In the genomic region with DNA sequence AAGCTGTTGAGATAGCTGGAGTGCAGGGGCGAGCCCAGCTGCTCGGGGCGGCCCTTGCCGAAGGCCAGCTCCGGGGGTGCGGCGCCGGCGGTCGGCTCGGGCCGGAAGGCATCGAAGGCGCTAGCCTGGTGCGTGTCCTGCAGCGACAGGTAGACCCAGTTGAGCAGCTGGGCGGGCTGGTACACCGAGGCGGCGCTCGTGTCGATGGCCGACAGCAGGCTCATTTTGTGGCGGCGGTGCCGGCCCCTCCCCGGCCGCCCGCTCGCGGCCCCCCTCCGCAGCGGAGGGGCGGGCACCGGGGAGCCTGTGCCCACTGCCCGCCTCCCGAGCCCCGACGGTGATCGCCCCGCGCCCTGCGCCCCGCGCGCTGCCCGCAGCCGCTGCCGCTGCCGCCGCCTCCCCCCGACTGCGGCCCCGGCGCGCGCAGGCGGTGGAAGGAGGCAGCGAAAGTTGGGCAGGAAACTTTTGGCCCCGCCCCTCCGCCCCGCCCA, we compare ENCODE assay signal across 1 cellular context.
TF ChIP-seq lines count a peak whose summit lies in the region.

Gene ZCCHC24, minus strand, starts transcription at position 408 of the 491 bp plus-strand sequence. Its CDS starts 184 bp downstream, at position 224.

TF ChIP-seq in K562, 482 proteins besides CTCF, POLR2A, EP300 and RAD21 (continued from another document and continues in another):
- TF ChIP-seq, protein P1, sequence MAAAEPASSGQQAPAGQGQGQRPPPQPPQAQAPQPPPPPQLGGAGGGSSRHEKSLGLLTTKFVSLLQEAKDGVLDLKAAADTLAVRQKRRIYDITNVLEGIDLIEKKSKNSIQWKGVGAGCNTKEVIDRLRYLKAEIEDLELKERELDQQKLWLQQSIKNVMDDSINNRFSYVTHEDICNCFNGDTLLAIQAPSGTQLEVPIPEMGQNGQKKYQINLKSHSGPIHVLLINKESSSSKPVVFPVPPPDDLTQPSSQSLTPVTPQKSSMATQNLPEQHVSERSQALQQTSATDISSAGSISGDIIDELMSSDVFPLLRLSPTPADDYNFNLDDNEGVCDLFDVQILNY (CRISPR knock-in tag; IDR thresholded peaks at IDR 0.05): no peak
- TF ChIP-seq SIRT6 (IDR thresholded peaks at IDR 0.05; ENCODE audit: low read depth, low read length) (no peak), FOXA3 (CRISPR knock-in tag; conservative IDR thresholded peaks at IDR 0.05 in 1 of 2, IDR thresholded peaks at IDR 0.05 in 1 of 2) (no peak), ZNF75A (CRISPR knock-in tag; IDR thresholded peaks at IDR 0.05) (no peak), YY1 (IDR thresholded peaks at IDR 0.05; ENCODE audit: borderline replicate concordance in 1 of 3, control insufficient read depth in 1 of 3, extremely low read depth in 1 of 3, insufficient read depth in 3 of 3, insufficient read length in 1 of 3, insufficient replicate concordance in 2 of 3, low read depth in 1 of 3, low read length in 2 of 3) (peak in 2 of 3 experiments; percentile 31 to 80), ETS1 (conservative IDR thresholded peaks at IDR 0.05; ENCODE audit: control insufficient read depth, low read depth, low read length) (peak; percentile 17; the same call in 1 of the 2 replicates), POLR2G (IDR thresholded peaks at IDR 0.05; ENCODE audit: low read depth, low read length) (peak; percentile 89), HDAC1 (IDR thresholded peaks at IDR 0.05) (no peak), ZNF561 (CRISPR knock-in tag; conservative IDR thresholded peaks at IDR 0.05) (no peak), NEUROD1 (IDR thresholded peaks at IDR 0.05; ENCODE audit: borderline replicate concordance, low read depth, low read length, partially characterized antibody) (no peak), ZNF146 (CRISPR knock-in tag; IDR thresholded peaks at IDR 0.05; ENCODE audit: unreplicated experiment) (no peak), ILK (tag; IDR thresholded peaks at IDR 0.05; ENCODE audit: borderline replicate concordance, low read depth) (no peak), MYBL2 (IDR thresholded peaks at IDR 0.05; ENCODE audit: low read depth) (no peak), MYBL2 (CRISPR knock-in tag; IDR thresholded peaks at IDR 0.05; ENCODE audit: borderline replicate concordance) (no peak), CBFA2T3 (IDR thresholded peaks at IDR 0.05) (no peak), ZNF165 (CRISPR knock-in tag; IDR thresholded peaks at IDR 0.05; ENCODE audit: borderline replicate concordance) (no peak), JUNB (CRISPR knock-in tag; conservative IDR thresholded peaks at IDR 0.05) (no peak), HMBOX1 (IDR thresholded peaks at IDR 0.05) (no peak), HDAC3 (IDR thresholded peaks at IDR 0.05; ENCODE audit: borderline replicate concordance, partially characterized antibody) (no peak), TBL1XR1 (IDR thresholded peaks at IDR 0.05; ENCODE audit: low read length in 2 of 2) (no peak), LEF1 (IDR thresholded peaks at IDR 0.05) (no peak), MXI1 (IDR thresholded peaks at IDR 0.05; ENCODE audit: low read depth, low read length) (no peak), HMGN3 (IDR thresholded peaks at IDR 0.05; ENCODE audit: borderline replicate concordance, extremely low read depth, insufficient read length, low read depth, low read length) (no peak), ZNF518B (CRISPR knock-in tag; IDR thresholded peaks at IDR 0.05) (no peak), SNAPC5 (CRISPR knock-in tag; IDR thresholded peaks at IDR 0.05) (no peak), ARID3B (CRISPR knock-in tag; IDR thresholded peaks at IDR 0.05; ENCODE audit: borderline replicate concordance) (no peak), SAP30 (IDR thresholded peaks at IDR 0.05; ENCODE audit: borderline replicate concordance, insufficient read depth, low read depth, low read length, poor library complexity, severe bottlenecking) (peak; percentile 81), RB1 (IDR thresholded peaks at IDR 0.05; ENCODE audit: low read depth) (peak; percentile 95), ZNF639 (CRISPR knock-in tag; conservative IDR thresholded peaks at IDR 0.05 in 1 of 2, IDR thresholded peaks at IDR 0.05 in 1 of 2) (peak in 1 of 2 experiments; percentile 21; a peak in 1 of 4 replicates), VEZF1 (CRISPR knock-in tag; IDR thresholded peaks at IDR 0.05) (peak; percentile 93; the same call in 1 of the 2 replicates)
- TF ChIP-seq, protein P2, sequence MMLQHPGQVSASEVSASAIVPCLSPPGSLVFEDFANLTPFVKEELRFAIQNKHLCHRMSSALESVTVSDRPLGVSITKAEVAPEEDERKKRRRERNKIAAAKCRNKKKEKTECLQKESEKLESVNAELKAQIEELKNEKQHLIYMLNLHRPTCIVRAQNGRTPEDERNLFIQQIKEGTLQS (IDR thresholded peaks at IDR 0.05): no peak
- TF ChIP-seq, protein P2 (CRISPR knock-in tag; conservative IDR thresholded peaks at IDR 0.05): no peak
- TF ChIP-seq, protein P3, sequence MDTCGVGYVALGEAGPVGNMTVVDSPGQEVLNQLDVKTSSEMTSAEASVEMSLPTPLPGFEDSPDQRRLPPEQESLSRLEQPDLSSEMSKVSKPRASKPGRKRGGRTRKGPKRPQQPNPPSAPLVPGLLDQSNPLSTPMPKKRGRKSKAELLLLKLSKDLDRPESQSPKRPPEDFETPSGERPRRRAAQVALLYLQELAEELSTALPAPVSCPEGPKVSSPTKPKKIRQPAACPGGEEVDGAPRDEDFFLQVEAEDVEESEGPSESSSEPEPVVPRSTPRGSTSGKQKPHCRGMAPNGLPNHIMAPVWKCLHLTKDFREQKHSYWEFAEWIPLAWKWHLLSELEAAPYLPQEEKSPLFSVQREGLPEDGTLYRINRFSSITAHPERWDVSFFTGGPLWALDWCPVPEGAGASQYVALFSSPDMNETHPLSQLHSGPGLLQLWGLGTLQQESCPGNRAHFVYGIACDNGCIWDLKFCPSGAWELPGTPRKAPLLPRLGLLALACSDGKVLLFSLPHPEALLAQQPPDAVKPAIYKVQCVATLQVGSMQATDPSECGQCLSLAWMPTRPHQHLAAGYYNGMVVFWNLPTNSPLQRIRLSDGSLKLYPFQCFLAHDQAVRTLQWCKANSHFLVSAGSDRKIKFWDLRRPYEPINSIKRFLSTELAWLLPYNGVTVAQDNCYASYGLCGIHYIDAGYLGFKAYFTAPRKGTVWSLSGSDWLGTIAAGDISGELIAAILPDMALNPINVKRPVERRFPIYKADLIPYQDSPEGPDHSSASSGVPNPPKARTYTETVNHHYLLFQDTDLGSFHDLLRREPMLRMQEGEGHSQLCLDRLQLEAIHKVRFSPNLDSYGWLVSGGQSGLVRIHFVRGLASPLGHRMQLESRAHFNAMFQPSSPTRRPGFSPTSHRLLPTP (IDR thresholded peaks at IDR 0.05; ENCODE audit: borderline replicate concordance, extremely low read depth, insufficient read length): no peak
- TF ChIP-seq, protein P4, sequence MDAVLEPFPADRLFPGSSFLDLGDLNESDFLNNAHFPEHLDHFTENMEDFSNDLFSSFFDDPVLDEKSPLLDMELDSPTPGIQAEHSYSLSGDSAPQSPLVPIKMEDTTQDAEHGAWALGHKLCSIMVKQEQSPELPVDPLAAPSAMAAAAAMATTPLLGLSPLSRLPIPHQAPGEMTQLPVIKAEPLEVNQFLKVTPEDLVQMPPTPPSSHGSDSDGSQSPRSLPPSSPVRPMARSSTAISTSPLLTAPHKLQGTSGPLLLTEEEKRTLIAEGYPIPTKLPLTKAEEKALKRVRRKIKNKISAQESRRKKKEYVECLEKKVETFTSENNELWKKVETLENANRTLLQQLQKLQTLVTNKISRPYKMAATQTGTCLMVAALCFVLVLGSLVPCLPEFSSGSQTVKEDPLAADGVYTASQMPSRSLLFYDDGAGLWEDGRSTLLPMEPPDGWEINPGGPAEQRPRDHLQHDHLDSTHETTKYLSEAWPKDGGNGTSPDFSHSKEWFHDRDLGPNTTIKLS (IDR thresholded peaks at IDR 0.05; ENCODE audit: borderline replicate concordance, low read depth): no peak
- TF ChIP-seq, protein P5, sequence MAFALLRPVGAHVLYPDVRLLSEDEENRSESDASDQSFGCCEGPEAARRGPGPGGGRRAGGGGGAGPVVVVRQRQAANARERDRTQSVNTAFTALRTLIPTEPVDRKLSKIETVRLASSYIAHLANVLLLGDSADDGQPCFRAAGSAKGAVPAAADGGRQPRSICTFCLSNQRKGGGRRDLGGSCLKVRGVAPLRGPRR (CRISPR knock-in tag; IDR thresholded peaks at IDR 0.05): no peak
- TF ChIP-seq, protein P6, sequence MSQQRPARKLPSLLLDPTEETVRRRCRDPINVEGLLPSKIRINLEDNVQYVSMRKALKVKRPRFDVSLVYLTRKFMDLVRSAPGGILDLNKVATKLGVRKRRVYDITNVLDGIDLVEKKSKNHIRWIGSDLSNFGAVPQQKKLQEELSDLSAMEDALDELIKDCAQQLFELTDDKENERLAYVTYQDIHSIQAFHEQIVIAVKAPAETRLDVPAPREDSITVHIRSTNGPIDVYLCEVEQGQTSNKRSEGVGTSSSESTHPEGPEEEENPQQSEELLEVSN (IDR thresholded peaks at IDR 0.05; ENCODE audit: borderline replicate concordance in 1 of 2, extremely low read depth in 1 of 2, insufficient read depth in 1 of 2, insufficient read length in 1 of 2, low read depth in 1 of 2, low read length in 1 of 2, poor library complexity in 1 of 2, severe bottlenecking in 1 of 2): peak; percentile 39 to 51
